Comparison of ENCODE assay signal across 12 cellular contexts in genomic region chr2:150587547-150588209, GRCh38.
DNase-seq lines count a peak whose midpoint lies in the region; ATAC-seq and TF ChIP-seq lines count a peak whose summit lies in the region.
"Had no signal": no experiment of that assay in that cellular context is flagged by ENCODE, and none has a peak within 500 bp of the region (broad histone marks: within the 10 kb centered on the region; RNA-seq: fewer than 3 reads in every experiment).

No MANE protein-coding gene starts in this region.

- no peak for TF ChIP-seq CTCF in hepatocyte (IDR thresholded peaks at IDR 0.05; ENCODE audit: poor library complexity)
- no peak for TF ChIP-seq CTCF in smooth muscle cell (IDR thresholded peaks at IDR 0.05; ENCODE audit: borderline replicate concordance, insufficient read depth, poor library complexity, severe bottlenecking)

- DNase-seq in H7, result peak; percentile 11
- DNase-seq in SK-N-MC (ENCODE audit: low read depth, low spot score), result no peak
- no peak for DNase-seq in hepatocyte (ENCODE audit: low spot score)
- DNase-seq in smooth muscle cell (lab: John Stamatoyannopoulos, UW; ENCODE audit: unreplicated experiment), result no peak
- DNase-seq in NCI-H774 (lab: John Stamatoyannopoulos, UW), result no peak
- DNase-seq in ureter (ENCODE audit: low spot score), result no peak
- DNase-seq: activated CD4-positive, CD25-positive, alpha-beta regulatory T cell treated with anti-CD3 and anti-CD28 coated beads, Interleukin-2, amount 50 U/mL, for 72 hours; sigmoid colon; stomach had no signal

- H3K36me3 ChIP-seq in H7 (replicated peaks; ENCODE audit: control insufficient read depth, insufficient read depth, low read length) (no peaks in the 10 kb centered on the region), SK-N-MC (ENCODE audit: insufficient read depth, low read length) (no peaks in the 10 kb centered on the region), hepatocyte (replicated peaks; ENCODE audit: insufficient read depth, low read depth) (no peaks in the 10 kb centered on the region), smooth muscle cell (ENCODE audit: low read depth) (no peaks in the 10 kb centered on the region)
- H3K36me3 ChIP-seq: sigmoid colon, stomach had no signal

- H2AFZ ChIP-seq in hepatocyte (no peak overlapping the region), smooth muscle cell (ENCODE audit: low read depth) (no peak overlapping the region)

- H3K9me2 ChIP-seq in hepatocyte (replicated peaks; ENCODE audit: insufficient read depth), result no peaks in the 10 kb centered on the region

- 50% methylated on average over 7 of the region's 7 CpGs for WGBS in hepatocyte (ENCODE audit: low lambda C conversion rate, missing lambda C conversion rate)
- 70% methylated on average over 7 of the region's 7 CpGs for WGBS in smooth muscle cell (ENCODE audit: low lambda C conversion rate)

- H3K4me2 ChIP-seq in hepatocyte, result peak overlapping the region; percentile 24
- peak overlapping the region; percentile 16 for H3K4me2 ChIP-seq in smooth muscle cell

- H3K4me1 ChIP-seq in hepatocyte (ENCODE audit: insufficient read depth) (peaks cover 3% of the 10 kb centered on the region), smooth muscle cell (ENCODE audit: low read depth) (peaks cover 5% of the 10 kb centered on the region)
- H3K4me1 ChIP-seq: stomach had no signal

- H3K4me3 ChIP-seq in H7 (ENCODE audit: insufficient read depth, low read depth, low read length) (no peak overlapping the region), SK-N-MC (peak overlapping the region; percentile 13; the same call in 1 of the 2 replicates), hepatocyte (no peak overlapping the region), smooth muscle cell (no peak overlapping the region)
- H3K4me3 ChIP-seq: sigmoid colon, stomach had no signal

- 0 out of 2 replicates have a peak overlapping the region, but pooled peaks have one; percentile 4 for H3K27ac ChIP-seq in SK-N-MC
- no peak overlapping the region for H3K27ac ChIP-seq in hepatocyte
- H3K27ac ChIP-seq in smooth muscle cell (ENCODE audit: low read depth), result no peak overlapping the region
- H3K27ac ChIP-seq: HL-60 had no signal

- H3K9me3 ChIP-seq in SK-N-MC (ENCODE audit: low read depth, low read length) (no peaks in the 10 kb centered on the region), hepatocyte (ENCODE audit: low read depth) (no peaks in the 10 kb centered on the region), smooth muscle cell (replicated peaks; ENCODE audit: low read depth) (no peaks in the 10 kb centered on the region)
- H3K9me3 ChIP-seq: sigmoid colon, stomach had no signal

- ATAC-seq in GM21526 (IDR thresholded peaks at IDR 0.05; ENCODE audit: low FRiP score, unreplicated experiment), result no peak

- H3K9ac ChIP-seq in SK-N-MC (ENCODE audit: insufficient read length) (no peak overlapping the region), smooth muscle cell (ENCODE audit: low read depth) (no peak overlapping the region)

- H3K27me3 ChIP-seq in H7 (ENCODE audit: control insufficient read depth, insufficient read depth, low read length), result no peaks in the 10 kb centered on the region
- H3K27me3 ChIP-seq in hepatocyte, result no peaks in the 10 kb centered on the region
- no peaks in the 10 kb centered on the region for H3K27me3 ChIP-seq in smooth muscle cell (ENCODE audit: low read depth)
- H3K27me3 ChIP-seq: foreskin keratinocyte, sigmoid colon, stomach had no signal

- H4K20me1 ChIP-seq in hepatocyte (ENCODE audit: insufficient read depth, poor library complexity, severe bottlenecking) (no peaks in the 10 kb centered on the region), smooth muscle cell (ENCODE audit: low read depth) (no peaks in the 10 kb centered on the region)

- H3K79me2 ChIP-seq in hepatocyte, result no peaks in the 10 kb centered on the region
- H3K79me2 ChIP-seq in smooth muscle cell (ENCODE audit: low read depth), result no peaks in the 10 kb centered on the region

- no peaks in the 10 kb centered on the region for H3F3A ChIP-seq in smooth muscle cell (ENCODE audit: low read depth)
